In the genomic region with DNA sequence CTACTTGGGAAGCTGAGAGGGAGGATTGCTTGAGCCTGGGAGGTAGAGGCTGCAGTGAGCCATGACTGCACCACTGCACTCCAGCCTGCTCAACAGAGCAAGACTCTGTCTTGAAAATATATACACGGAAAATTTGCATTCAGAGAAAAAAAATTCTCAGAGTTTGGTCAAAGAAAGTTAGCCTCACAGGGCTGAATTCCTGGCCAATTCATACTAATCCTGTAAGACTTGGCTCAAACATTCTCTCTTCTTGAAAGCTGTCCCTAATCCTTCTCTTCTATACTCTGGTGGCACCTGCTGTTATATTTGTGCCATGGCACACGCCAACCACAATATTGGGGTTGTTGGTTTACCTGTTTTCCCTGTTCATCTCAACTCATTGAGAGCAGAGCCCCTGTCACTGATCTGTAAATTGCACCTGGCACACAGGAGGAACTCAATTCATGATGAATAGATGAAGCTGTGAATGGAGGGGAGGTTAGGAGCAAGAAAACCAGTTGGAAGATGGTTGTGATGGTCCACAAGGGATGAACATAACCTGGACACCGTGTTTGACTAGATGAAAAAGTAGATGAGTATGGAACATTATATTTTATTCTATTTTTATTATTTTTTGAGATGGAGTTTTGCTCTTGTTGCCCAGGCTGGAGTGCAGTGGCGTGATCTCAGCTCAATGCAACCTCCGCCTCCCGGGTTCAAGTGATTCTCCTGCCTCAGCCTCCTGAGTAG, we compare ENCODE assay signal across 1 cellular context.
A peak's percentile ranks its signal among the peaks of the same experiment; 100 is the strongest.
TF ChIP-seq lines count a peak whose summit lies in the region.

No MANE protein-coding gene starts in this region.

TF ChIP-seq in HepG2, 621 proteins besides CTCF, POLR2A, EP300 and RAD21 (continued from another document and continues in another):
- TF ChIP-seq, protein P1, sequence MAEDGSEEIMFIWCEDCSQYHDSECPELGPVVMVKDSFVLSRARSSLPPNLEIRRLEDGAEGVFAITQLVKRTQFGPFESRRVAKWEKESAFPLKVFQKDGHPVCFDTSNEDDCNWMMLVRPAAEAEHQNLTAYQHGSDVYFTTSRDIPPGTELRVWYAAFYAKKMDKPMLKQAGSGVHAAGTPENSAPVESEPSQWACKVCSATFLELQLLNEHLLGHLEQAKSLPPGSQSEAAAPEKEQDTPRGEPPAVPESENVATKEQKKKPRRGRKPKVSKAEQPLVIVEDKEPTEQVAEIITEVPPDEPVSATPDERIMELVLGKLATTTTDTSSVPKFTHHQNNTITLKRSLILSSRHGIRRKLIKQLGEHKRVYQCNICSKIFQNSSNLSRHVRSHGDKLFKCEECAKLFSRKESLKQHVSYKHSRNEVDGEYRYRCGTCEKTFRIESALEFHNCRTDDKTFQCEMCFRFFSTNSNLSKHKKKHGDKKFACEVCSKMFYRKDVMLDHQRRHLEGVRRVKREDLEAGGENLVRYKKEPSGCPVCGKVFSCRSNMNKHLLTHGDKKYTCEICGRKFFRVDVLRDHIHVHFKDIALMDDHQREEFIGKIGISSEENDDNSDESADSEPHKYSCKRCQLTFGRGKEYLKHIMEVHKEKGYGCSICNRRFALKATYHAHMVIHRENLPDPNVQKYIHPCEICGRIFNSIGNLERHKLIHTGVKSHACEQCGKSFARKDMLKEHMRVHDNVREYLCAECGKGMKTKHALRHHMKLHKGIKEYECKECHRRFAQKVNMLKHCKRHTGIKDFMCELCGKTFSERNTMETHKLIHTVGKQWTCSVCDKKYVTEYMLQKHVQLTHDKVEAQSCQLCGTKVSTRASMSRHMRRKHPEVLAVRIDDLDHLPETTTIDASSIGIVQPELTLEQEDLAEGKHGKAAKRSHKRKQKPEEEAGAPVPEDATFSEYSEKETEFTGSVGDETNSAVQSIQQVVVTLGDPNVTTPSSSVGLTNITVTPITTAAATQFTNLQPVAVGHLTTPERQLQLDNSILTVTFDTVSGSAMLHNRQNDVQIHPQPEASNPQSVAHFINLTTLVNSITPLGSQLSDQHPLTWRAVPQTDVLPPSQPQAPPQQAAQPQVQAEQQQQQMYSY (CRISPR knock-in tag; IDR thresholded peaks at IDR 0.05), result no peak
- TF ChIP-seq KLF16 (CRISPR knock-in tag; IDR thresholded peaks at IDR 0.05), result peak in 1 of 2 experiments; percentile 71; a peak in 1 of 4 replicates
- no peak for TF ChIP-seq ZNF713 (CRISPR knock-in tag; IDR thresholded peaks at IDR 0.05)
- TF ChIP-seq SIX1 (CRISPR knock-in tag; IDR thresholded peaks at IDR 0.05; ENCODE audit: borderline replicate concordance), result 0 out of 2 replicates have a peak, but pooled peaks have one; percentile 13
- no peak for TF ChIP-seq ZNF644 (CRISPR knock-in tag; IDR thresholded peaks at IDR 0.05; ENCODE audit: low read depth)
- no peak for TF ChIP-seq ZNF782 (CRISPR knock-in tag; IDR thresholded peaks at IDR 0.05; ENCODE audit: borderline replicate concordance)
- TF ChIP-seq RBM39 (IDR thresholded peaks at IDR 0.05; ENCODE audit: low read depth, low read length, poor library complexity, severe bottlenecking), result no peak
- no peak for TF ChIP-seq MATR3 (CRISPR knock-in tag; IDR thresholded peaks at IDR 0.05)
- no peak for TF ChIP-seq SRF (IDR thresholded peaks at IDR 0.05; ENCODE audit: low read depth, low read length)
- 0 out of 2 replicates have a peak, but pooled peaks have one; percentile 52 for TF ChIP-seq ZBTB20 (CRISPR knock-in tag; IDR thresholded peaks at IDR 0.05; ENCODE audit: borderline replicate concordance, low read depth)
- peak; percentile 56; the same call in 1 of the 2 replicates for TF ChIP-seq MTF2 (CRISPR knock-in tag; IDR thresholded peaks at IDR 0.05; ENCODE audit: borderline replicate concordance)
- TF ChIP-seq, protein P2, sequence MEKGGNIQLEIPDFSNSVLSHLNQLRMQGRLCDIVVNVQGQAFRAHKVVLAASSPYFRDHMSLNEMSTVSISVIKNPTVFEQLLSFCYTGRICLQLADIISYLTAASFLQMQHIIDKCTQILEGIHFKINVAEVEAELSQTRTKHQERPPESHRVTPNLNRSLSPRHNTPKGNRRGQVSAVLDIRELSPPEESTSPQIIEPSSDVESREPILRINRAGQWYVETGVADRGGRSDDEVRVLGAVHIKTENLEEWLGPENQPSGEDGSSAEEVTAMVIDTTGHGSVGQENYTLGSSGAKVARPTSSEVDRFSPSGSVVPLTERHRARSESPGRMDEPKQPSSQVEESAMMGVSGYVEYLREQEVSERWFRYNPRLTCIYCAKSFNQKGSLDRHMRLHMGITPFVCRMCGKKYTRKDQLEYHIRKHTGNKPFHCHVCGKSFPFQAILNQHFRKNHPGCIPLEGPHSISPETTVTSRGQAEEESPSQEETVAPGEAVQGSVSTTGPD (CRISPR knock-in tag; IDR thresholded peaks at IDR 0.05), result no peak
- TF ChIP-seq, protein P3, sequence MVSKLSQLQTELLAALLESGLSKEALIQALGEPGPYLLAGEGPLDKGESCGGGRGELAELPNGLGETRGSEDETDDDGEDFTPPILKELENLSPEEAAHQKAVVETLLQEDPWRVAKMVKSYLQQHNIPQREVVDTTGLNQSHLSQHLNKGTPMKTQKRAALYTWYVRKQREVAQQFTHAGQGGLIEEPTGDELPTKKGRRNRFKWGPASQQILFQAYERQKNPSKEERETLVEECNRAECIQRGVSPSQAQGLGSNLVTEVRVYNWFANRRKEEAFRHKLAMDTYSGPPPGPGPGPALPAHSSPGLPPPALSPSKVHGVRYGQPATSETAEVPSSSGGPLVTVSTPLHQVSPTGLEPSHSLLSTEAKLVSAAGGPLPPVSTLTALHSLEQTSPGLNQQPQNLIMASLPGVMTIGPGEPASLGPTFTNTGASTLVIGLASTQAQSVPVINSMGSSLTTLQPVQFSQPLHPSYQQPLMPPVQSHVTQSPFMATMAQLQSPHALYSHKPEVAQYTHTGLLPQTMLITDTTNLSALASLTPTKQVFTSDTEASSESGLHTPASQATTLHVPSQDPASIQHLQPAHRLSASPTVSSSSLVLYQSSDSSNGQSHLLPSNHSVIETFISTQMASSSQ (IDR thresholded peaks at IDR 0.05; ENCODE audit: low read depth), result no peak
- TF ChIP-seq, protein P3 (CRISPR knock-in tag; IDR thresholded peaks at IDR 0.05; ENCODE audit: borderline replicate concordance), result no peak
- no peak for TF ChIP-seq ATM (IDR thresholded peaks at IDR 0.05; ENCODE audit: borderline replicate concordance)
- TF ChIP-seq SETDB1 (CRISPR knock-in tag; IDR thresholded peaks at IDR 0.05; ENCODE audit: borderline replicate concordance), result no peak
- no peak for TF ChIP-seq ISX (CRISPR knock-in tag; conservative IDR thresholded peaks at IDR 0.05)
- TF ChIP-seq CENPX (CRISPR knock-in tag; IDR thresholded peaks at IDR 0.05), result no peak
- TF ChIP-seq KDM1A (CRISPR knock-in tag; IDR thresholded peaks at IDR 0.05), result no peak
- TF ChIP-seq PCBP2 (optimal IDR thresholded peaks at IDR 0.05; ENCODE audit: low read depth, low read length, poor library complexity, severe bottlenecking), result no peak
- TF ChIP-seq ZSCAN9 (CRISPR knock-in tag; IDR thresholded peaks at IDR 0.05; ENCODE audit: borderline replicate concordance), result 0 out of 2 replicates have a peak, but pooled peaks have one; percentile 53
- TF ChIP-seq ZNF367 (CRISPR knock-in tag; IDR thresholded peaks at IDR 0.05; ENCODE audit: borderline replicate concordance), result no peak
- TF ChIP-seq ATF7-NPFF (CRISPR knock-in tag; IDR thresholded peaks at IDR 0.05; ENCODE audit: low read depth), result no peak
- TF ChIP-seq ZNF615 (CRISPR knock-in tag; IDR thresholded peaks at IDR 0.05; ENCODE audit: borderline replicate concordance), result no peak
- TF ChIP-seq, protein P4, sequence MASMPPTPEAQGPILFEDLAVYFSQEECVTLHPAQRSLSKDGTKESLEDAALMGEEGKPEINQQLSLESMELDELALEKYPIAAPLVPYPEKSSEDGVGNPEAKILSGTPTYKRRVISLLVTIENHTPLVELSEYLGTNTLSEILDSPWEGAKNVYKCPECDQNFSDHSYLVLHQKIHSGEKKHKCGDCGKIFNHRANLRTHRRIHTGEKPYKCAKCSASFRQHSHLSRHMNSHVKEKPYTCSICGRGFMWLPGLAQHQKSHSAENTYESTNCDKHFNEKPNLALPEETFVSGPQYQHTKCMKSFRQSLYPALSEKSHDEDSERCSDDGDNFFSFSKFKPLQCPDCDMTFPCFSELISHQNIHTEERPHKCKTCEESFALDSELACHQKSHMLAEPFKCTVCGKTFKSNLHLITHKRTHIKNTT (CRISPR knock-in tag; IDR thresholded peaks at IDR 0.05), result no peak
- peak; percentile 61 for TF ChIP-seq ELF3 (CRISPR knock-in tag; IDR thresholded peaks at IDR 0.05)
- TF ChIP-seq, protein P5, sequence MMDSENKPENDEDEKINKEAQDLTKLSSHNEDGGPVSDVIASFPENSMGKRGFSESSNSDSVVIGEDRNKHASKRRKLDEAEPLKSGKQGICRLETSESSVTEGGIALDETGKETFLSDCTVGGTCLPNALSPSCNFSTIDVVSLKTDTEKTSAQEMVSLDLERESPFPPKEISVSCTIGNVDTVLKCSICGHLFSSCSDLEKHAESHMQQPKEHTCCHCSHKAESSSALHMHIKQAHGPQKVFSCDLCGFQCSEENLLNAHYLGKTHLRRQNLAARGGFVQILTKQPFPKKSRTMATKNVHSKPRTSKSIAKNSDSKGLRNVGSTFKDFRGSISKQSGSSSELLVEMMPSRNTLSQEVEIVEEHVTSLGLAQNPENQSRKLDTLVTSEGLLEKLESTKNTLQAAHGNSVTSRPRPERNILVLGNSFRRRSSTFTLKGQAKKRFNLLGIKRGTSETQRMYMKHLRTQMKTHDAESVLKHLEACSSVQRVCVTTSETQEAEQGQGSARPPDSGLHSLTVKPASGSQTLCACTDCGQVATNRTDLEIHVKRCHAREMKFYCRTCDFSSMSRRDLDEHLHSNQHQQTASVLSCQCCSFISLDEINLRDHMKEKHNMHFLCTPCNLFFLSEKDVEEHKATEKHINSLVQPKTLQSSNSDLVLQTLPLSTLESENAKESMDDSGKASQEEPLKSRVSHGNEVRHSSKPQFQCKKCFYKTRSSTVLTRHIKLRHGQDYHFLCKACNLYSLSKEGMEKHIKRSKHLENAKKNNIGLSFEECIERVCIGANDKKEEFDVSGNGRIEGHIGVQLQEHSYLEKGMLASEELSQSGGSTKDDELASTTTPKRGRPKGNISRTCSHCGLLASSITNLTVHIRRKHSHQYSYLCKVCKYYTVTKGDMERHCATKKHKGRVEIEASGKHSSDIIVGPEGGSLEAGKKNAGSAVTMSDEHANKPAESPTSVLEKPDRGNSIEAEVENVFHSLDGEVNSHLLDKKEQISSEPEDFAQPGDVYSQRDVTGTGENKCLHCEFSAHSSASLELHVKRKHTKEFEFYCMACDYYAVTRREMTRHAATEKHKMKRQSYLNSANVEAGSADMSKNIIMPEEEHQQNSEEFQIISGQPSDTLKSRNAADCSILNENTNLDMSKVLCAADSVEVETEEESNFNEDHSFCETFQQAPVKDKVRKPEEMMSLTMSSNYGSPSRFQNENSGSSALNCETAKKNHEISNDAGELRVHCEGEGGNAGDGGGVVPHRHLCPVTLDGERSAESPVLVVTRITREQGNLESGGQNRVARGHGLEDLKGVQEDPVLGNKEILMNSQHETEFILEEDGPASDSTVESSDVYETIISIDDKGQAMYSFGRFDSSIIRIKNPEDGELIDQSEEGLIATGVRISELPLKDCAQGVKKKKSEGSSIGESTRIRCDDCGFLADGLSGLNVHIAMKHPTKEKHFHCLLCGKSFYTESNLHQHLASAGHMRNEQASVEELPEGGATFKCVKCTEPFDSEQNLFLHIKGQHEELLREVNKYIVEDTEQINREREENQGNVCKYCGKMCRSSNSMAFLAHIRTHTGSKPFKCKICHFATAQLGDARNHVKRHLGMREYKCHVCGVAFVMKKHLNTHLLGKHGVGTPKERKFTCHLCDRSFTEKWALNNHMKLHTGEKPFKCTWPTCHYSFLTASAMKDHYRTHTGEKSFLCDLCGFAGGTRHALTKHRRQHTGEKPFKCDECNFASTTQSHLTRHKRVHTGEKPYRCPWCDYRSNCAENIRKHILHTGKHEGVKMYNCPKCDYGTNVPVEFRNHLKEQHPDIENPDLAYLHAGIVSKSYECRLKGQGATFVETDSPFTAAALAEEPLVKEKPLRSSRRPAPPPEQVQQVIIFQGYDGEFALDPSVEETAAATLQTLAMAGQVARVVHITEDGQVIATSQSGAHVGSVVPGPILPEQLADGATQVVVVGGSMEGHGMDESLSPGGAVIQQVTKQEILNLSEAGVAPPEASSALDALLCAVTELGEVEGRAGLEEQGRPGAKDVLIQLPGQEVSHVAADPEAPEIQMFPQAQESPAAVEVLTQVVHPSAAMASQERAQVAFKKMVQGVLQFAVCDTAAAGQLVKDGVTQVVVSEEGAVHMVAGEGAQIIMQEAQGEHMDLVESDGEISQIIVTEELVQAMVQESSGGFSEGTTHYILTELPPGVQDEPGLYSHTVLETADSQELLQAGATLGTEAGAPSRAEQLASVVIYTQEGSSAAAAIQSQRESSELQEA (CRISPR knock-in tag; IDR thresholded peaks at IDR 0.05; ENCODE audit: not compliant biosample characterization), result no peak
- TF ChIP-seq ATF1 (CRISPR knock-in tag; IDR thresholded peaks at IDR 0.05), result no peak
- no peak for TF ChIP-seq AGO2 (optimal IDR thresholded peaks at IDR 0.05; ENCODE audit: low read depth, low read length)
- TF ChIP-seq ZNF709 (CRISPR knock-in tag; IDR thresholded peaks at IDR 0.05), result no peak
- TF ChIP-seq PRPF4 (IDR thresholded peaks at IDR 0.05; ENCODE audit: low read depth, low read length, poor library complexity, severe bottlenecking), result no peak
- TF ChIP-seq HMG20A (CRISPR knock-in tag; IDR thresholded peaks at IDR 0.05; ENCODE audit: borderline replicate concordance), result no peak
- TF ChIP-seq MEF2D (CRISPR knock-in tag; IDR thresholded peaks at IDR 0.05), result 0 out of 2 replicates have a peak, but pooled peaks have one; percentile 53
- 0 out of 2 replicates have a peak, but pooled peaks have one; percentile 18 for TF ChIP-seq ERF (CRISPR knock-in tag; IDR thresholded peaks at IDR 0.05)
- TF ChIP-seq, protein P6, sequence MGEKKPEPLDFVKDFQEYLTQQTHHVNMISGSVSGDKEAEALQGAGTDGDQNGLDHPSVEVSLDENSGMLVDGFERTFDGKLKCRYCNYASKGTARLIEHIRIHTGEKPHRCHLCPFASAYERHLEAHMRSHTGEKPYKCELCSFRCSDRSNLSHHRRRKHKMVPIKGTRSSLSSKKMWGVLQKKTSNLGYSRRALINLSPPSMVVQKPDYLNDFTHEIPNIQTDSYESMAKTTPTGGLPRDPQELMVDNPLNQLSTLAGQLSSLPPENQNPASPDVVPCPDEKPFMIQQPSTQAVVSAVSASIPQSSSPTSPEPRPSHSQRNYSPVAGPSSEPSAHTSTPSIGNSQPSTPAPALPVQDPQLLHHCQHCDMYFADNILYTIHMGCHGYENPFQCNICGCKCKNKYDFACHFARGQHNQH (CRISPR knock-in tag; IDR thresholded peaks at IDR 0.05), result peak; percentile 63; the same call in 1 of the 2 replicates
- peak; percentile 55; the same call in 1 of the 2 replicates for TF ChIP-seq SMYD3 (CRISPR knock-in tag; IDR thresholded peaks at IDR 0.05)
- no peak for TF ChIP-seq RFXANK (CRISPR knock-in tag; IDR thresholded peaks at IDR 0.05)
- 0 out of 2 replicates have a peak, but pooled peaks have one; percentile 58 for TF ChIP-seq ZNF879 (CRISPR knock-in tag; IDR thresholded peaks at IDR 0.05)
- no peak for TF ChIP-seq GABPA (IDR thresholded peaks at IDR 0.05; ENCODE audit: low read depth, low read length)
- TF ChIP-seq GABPA (CRISPR knock-in tag; IDR thresholded peaks at IDR 0.05; ENCODE audit: low read depth), result no peak
